10 cellular contexts compared by ENCODE assay signal in the genomic region with DNA sequence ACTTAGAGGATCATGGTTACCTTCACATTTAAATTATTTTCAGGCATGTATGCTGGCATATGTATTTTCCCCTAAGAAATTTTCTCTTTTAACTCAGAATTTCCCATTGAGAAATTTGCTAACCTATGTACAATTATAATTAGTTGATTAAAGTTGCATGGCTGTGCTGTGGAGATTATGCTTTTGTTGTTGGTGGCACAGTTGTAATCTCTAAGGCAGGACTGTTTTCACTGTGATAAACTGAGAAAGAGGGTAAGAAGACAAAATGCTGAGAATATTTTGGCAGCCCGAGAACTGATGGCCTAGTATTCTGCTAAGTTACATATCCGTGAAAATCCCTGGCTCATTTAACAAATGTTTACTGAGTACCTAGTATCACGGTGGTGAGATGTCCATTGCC. TPM values are rescaled to one million over a fixed set of nuclear protein-coding genes. Genes with fewer than 3 reads are reported as not detected.
DNase-seq lines count a peak whose midpoint lies in the region; ATAC-seq, FAIRE-seq and TF ChIP-seq lines count a peak whose summit lies in the region.
"Had no signal": no experiment of that assay in that cellular context is flagged by ENCODE, and none has a peak within 500 bp of the region (broad histone marks: within the 10 kb centered on the region; RNA-seq: fewer than 3 reads in every experiment).

No MANE protein-coding gene starts in this region.

- H3K9ac ChIP-seq in adipocyte (ENCODE audit: low read length) (peak overlapping the region; percentile 91), mucosa of stomach (ENCODE audit: low read length) (peak overlapping the region; percentile 84)

- no peaks in the 10 kb centered on the region for H3K27me3 Mint-ChIP-seq in CD8-positive, alpha-beta memory T cell

- DNase-seq in CD8-positive, alpha-beta memory T cell: no peak
- DNase-seq in HT-29 (ENCODE audit: low spot score) (peak; percentile 7), adipocyte (ENCODE audit: low read depth) (peak; percentile 4), RCC 7860 (ENCODE audit: low spot score) (no peak), NCI-H187 (lab: John Stamatoyannopoulos, UW) (no peak), GM10248 (ENCODE audit: extremely low spot score) (no peak)
- DNase-seq: activated CD4-positive, alpha-beta T cell treated with anti-CD3 and anti-CD28 coated beads for 1 hour; effector CD8-positive, alpha-beta T cell had no signal

- H3K9me3 Mint-ChIP-seq in CD8-positive, alpha-beta memory T cell: no peaks in the 10 kb centered on the region

- no peak for FAIRE-seq in RCC 7860 (lab: Jason Lieb, UNC)

- no peak for ATAC-seq in GM18868 (IDR thresholded peaks at IDR 0.05; ENCODE audit: unreplicated experiment)

- H3K27ac Mint-ChIP-seq in CD8-positive, alpha-beta memory T cell: peak overlapping the region; percentile 58 to 99 (median 74)

- H3K4me3 ChIP-seq in CD8-positive, alpha-beta memory T cell (ENCODE audit: low read length): no peak overlapping the region
- H3K4me3 ChIP-seq in adipocyte (ENCODE audit: low read length) (peak overlapping the region; percentile 90), mucosa of stomach (ENCODE audit: low read length) (peak overlapping the region; percentile 88)

- peak overlapping the region; percentile 45 for H3K27ac ChIP-seq in CD8-positive, alpha-beta memory T cell (ENCODE audit: low read depth, low read length)

- H3K4me3 Mint-ChIP-seq in CD8-positive, alpha-beta memory T cell: peak overlapping the region; percentile 18 to 95 (median 65)

- POLR2A ChIA-PET in CD8-positive, alpha-beta memory T cell (lab: Charles Lee): no interaction called here
- POLR2A ChIA-PET in GM10248 (lab: Yijun Ruan, JAX): no interaction called here

- CTCF ChIA-PET in CD8-positive, alpha-beta memory T cell (lab: Charles Lee): no interaction called here
- CTCF ChIA-PET in GM10248 (lab: Yijun Ruan, JAX): no interaction called here

- peaks cover 0 to 18% (median 2%) of the 10 kb centered on the region in 3 donors for H3K36me3 Mint-ChIP-seq in CD8-positive, alpha-beta memory T cell

- H3K36me3 ChIP-seq in CD8-positive, alpha-beta memory T cell (ENCODE audit: insufficient read depth, low read length): no peaks in the 10 kb centered on the region
- no peaks in the 10 kb centered on the region for H3K36me3 ChIP-seq in adipocyte (ENCODE audit: control insufficient read depth, insufficient read depth, low read length, severe bottlenecking)
- no peaks in the 10 kb centered on the region for H3K36me3 ChIP-seq in mucosa of stomach (ENCODE audit: control insufficient read depth, insufficient read depth, low read length)

- H3K4me1 Mint-ChIP-seq in CD8-positive, alpha-beta memory T cell: peaks cover 40 to 64% (median 61%) of the 10 kb centered on the region in 3 donors

- no peaks in the 10 kb centered on the region for H3K9me3 ChIP-seq in CD8-positive, alpha-beta memory T cell (ENCODE audit: low read length)
- H3K9me3 ChIP-seq in adipocyte (ENCODE audit: control insufficient read depth, low read length): no peaks in the 10 kb centered on the region
- no peaks in the 10 kb centered on the region for H3K9me3 ChIP-seq in mucosa of stomach (ENCODE audit: control insufficient read depth, low read length)

- no peaks in the 10 kb centered on the region for H3K27me3 ChIP-seq in CD8-positive, alpha-beta memory T cell (ENCODE audit: insufficient read depth, low read length, poor library complexity, severe bottlenecking)
- H3K27me3 ChIP-seq in adipocyte (replicated peaks; ENCODE audit: control insufficient read depth, insufficient read depth, low read length) (no peaks in the 10 kb centered on the region), mucosa of stomach (ENCODE audit: control insufficient read depth, insufficient read depth, low read length) (no peaks in the 10 kb centered on the region)

- H3K4me1 ChIP-seq in CD8-positive, alpha-beta memory T cell (ENCODE audit: insufficient read depth, low read length): peaks cover 29% of the 10 kb centered on the region
- H3K4me1 ChIP-seq in adipocyte (ENCODE audit: control insufficient read depth, insufficient read depth, low read length) (peaks cover 19% of the 10 kb centered on the region), mucosa of stomach (ENCODE audit: control insufficient read depth, insufficient read depth, low read length) (no peaks in the 10 kb centered on the region)

- TF ChIP-seq CTCF in GM10248 (IDR thresholded peaks at IDR 0.05; ENCODE audit: control extremely low read depth, extremely low read depth, low read depth, missing control alignments): no peak

RNA-seq across cellular contexts. Expression of a gene that starts 1.4 kb away (rescaled TPM):
- total RNA-seq in CD8-positive, alpha-beta memory T cell: 10 to 100 TPM; 27.6 to 30.4 TPM
- polyA plus RNA-seq in CD8-positive, alpha-beta memory T cell: 21.8 TPM
- 9.4 and 10.3 TPM in 2 replicates for total RNA-seq in HT-29 (2014; rRNA removed; shearing (Covaris generic))

Comparison
In these comparisons a context has a peak if more than half of its experiments do, and no peak if none do; other contexts are left out.
1. DNase-seq: peak in HT-29 (single experiment) and adipocyte (single experiment); none in CD8-positive, alpha-beta memory T cell (0 of 5), RCC 7860 (single experiment), NCI-H187 (0 of 2) and GM10248 (single experiment).